In the genomic region with DNA sequence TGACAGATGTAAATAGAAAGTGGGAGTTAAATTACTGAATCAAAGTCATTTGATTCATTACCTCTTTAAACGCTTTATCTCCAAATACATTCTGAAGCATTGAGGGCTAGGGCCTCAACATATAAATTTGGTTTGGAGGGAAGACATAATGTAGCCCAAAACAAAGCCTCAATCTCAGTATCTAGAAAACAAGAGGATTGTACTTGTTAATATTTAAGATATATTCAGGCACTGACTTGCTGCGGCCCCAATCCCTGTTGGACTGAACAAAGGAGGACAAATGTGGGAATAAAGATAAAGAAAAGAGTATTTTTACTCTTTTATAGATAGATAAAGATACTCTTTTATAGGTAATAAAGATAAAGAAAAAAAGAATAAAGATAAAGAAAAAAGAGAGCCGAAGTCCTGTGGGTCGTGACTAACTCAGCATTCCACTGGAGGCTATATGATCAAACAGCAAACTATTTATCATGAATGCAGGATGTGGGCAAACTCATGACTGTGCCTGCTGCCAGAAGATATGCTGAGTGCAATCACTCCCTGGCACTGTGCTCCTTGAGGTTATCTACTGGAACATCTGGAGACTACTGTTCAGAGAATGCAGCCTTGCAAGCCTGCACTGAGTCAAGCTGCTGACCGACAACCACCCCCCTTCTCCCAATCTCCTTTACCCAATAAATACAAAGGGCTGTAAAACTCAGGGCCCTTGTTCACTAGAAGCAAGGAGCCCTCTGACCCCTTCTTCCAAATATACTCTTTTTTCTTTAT, we compare ENCODE assay signal across 13 cellular contexts. TPM values are rescaled to one million over a fixed set of nuclear protein-coding genes. Genes with fewer than 3 reads are reported as not detected.
DNase-seq lines count a peak whose midpoint lies in the region; ATAC-seq and TF ChIP-seq lines count a peak whose summit lies in the region.
"Had no signal": no experiment of that assay in that cellular context is flagged by ENCODE, and none has a peak within 500 bp of the region (broad histone marks: within the 10 kb centered on the region; RNA-seq: fewer than 3 reads in every experiment).

No MANE protein-coding gene starts in this region.

- CTCF ChIA-PET in activated CD4-positive, alpha-beta memory T cell treated with anti-CD3 and anti-CD28 coated beads, Interleukin-2, amount 10 ng/mL, durations not matched to agents 7 days and 5 days (lab: Charles Lee), result no interaction called here

- POLR2A ChIA-PET in activated CD4-positive, alpha-beta memory T cell treated with anti-CD3 and anti-CD28 coated beads, Interleukin-2, amount 10 ng/mL, durations not matched to agents 7 days and 5 days (lab: Charles Lee), result no interaction called here

- no peaks in the 10 kb centered on the region for H3K4me1 Mint-ChIP-seq in stimulated activated memory B cell treated with anti-CD40 and anti-IgM and Interleukin-4, amounts not matched to agents 10 μg/mL and 1 μg/mL and 100 μg/mL, for 72 hours
- no peaks in the 10 kb centered on the region for H3K4me1 Mint-ChIP-seq in activated CD4-positive, alpha-beta memory T cell treated with anti-CD3 and anti-CD28 coated beads, Interleukin-2, amount 10 ng/mL, durations not matched to agents 7 days and 5 days

- H3K4me3 Mint-ChIP-seq in stimulated activated memory B cell treated with anti-CD40 and anti-IgM and Interleukin-4, amounts not matched to agents 10 μg/mL and 1 μg/mL and 100 μg/mL, for 72 hours, result no peak overlapping the region
- no peak overlapping the region for H3K4me3 Mint-ChIP-seq in activated CD4-positive, alpha-beta memory T cell treated with anti-CD3 and anti-CD28 coated beads, Interleukin-2, amount 10 ng/mL, durations not matched to agents 7 days and 5 days

- H3K27me3 Mint-ChIP-seq in stimulated activated memory B cell treated with anti-CD40 and anti-IgM and Interleukin-4, amounts not matched to agents 10 μg/mL and 1 μg/mL and 100 μg/mL, for 72 hours, result peaks cover 33% of the 10 kb centered on the region
- H3K27me3 Mint-ChIP-seq in activated CD4-positive, alpha-beta memory T cell treated with anti-CD3 and anti-CD28 coated beads, Interleukin-2, amount 10 ng/mL, durations not matched to agents 7 days and 5 days, result peaks cover 10% of the 10 kb centered on the region

- H3K27ac Mint-ChIP-seq in stimulated activated memory B cell treated with anti-CD40 and anti-IgM and Interleukin-4, amounts not matched to agents 10 μg/mL and 1 μg/mL and 100 μg/mL, for 72 hours, result no peak overlapping the region
- H3K27ac Mint-ChIP-seq in activated CD4-positive, alpha-beta memory T cell treated with anti-CD3 and anti-CD28 coated beads, Interleukin-2, amount 10 ng/mL, durations not matched to agents 7 days and 5 days, result no peak overlapping the region

- DNase-seq in ELR (ENCODE audit: low read depth) (peak; percentile 97), RKO (ENCODE audit: low spot score) (peak; percentile 89), erythroblast (lab: John Stamatoyannopoulos, UW) (peak; percentile 77 to 92), renal cortical epithelial cell (ENCODE audit: low read depth) (peak; percentile 83)
- DNase-seq in activated naive CD4-positive, alpha-beta T cell (lab: John Stamatoyannopoulos, UW), result no peak
- no peak for DNase-seq in activated CD4-positive, alpha-beta memory T cell treated with anti-CD3 and anti-CD28 coated beads, Interleukin-2, amount 10 ng/mL, durations not matched to agents 7 days and 5 days
- DNase-seq: activated CD4-positive, alpha-beta T cell treated with anti-CD3 and anti-CD28 coated beads, Interleukin-2, amount 50 U/mL, for 48 hours; aorta; NCI-H1092; psoas muscle; stimulated activated CD8-positive, alpha-beta memory T cell treated with anti-CD3 and anti-CD28 coated beads, Interleukin-4, amount 100 ng/mL, for 48 hours had no signal

- no peak for ATAC-seq in stimulated activated memory B cell treated with anti-CD40 and anti-IgM and Interleukin-4, amounts not matched to agents 10 μg/mL and 1 μg/mL and 100 μg/mL, for 72 hours
- no peak for ATAC-seq in GM18520 (IDR thresholded peaks at IDR 0.05; ENCODE audit: unreplicated experiment)
- ATAC-seq: psoas muscle had no signal

- peaks cover 3% of the 10 kb centered on the region for H3K9me3 Mint-ChIP-seq in stimulated activated memory B cell treated with anti-CD40 and anti-IgM and Interleukin-4, amounts not matched to agents 10 μg/mL and 1 μg/mL and 100 μg/mL, for 72 hours
- H3K9me3 Mint-ChIP-seq in activated CD4-positive, alpha-beta memory T cell treated with anti-CD3 and anti-CD28 coated beads, Interleukin-2, amount 10 ng/mL, durations not matched to agents 7 days and 5 days, result no peaks in the 10 kb centered on the region

- no peaks in the 10 kb centered on the region for H3K36me3 Mint-ChIP-seq in stimulated activated memory B cell treated with anti-CD40 and anti-IgM and Interleukin-4, amounts not matched to agents 10 μg/mL and 1 μg/mL and 100 μg/mL, for 72 hours
- no peaks in the 10 kb centered on the region for H3K36me3 Mint-ChIP-seq in activated CD4-positive, alpha-beta memory T cell treated with anti-CD3 and anti-CD28 coated beads, Interleukin-2, amount 10 ng/mL, durations not matched to agents 7 days and 5 days (ENCODE audit: low read depth)

- no peak for TF ChIP-seq POLR2A in erythroblast (IDR thresholded peaks at IDR 0.05; ENCODE audit: low read length)

RNA-seq across cellular contexts. Expression of gene OR10V1, which starts 6.9 kb away (rescaled TPM):
- not detected in 2 replicates for total RNA-seq in renal cortical epithelial cell
- total RNA-seq in activated CD4-positive, alpha-beta memory T cell treated with anti-CD3 and anti-CD28 coated beads, Interleukin-2, amount 10 ng/mL, durations not matched to agents 7 days and 5 days, result not detected
- total RNA-seq: aorta, psoas muscle had no signal

RNA-seq across cellular contexts. Expression of gene PATL1, which starts 37.9 kb away (rescaled TPM):
- total RNA-seq in renal cortical epithelial cell, result 6.3 and 20.6 TPM in 2 replicates
- total RNA-seq in activated CD4-positive, alpha-beta memory T cell treated with anti-CD3 and anti-CD28 coated beads, Interleukin-2, amount 10 ng/mL, durations not matched to agents 7 days and 5 days, result 10 to 100 TPM; 56.4 to 56.8 TPM

RNA-seq across cellular contexts. Expression of gene STX3, which starts 48.5 kb away (rescaled TPM):
- total RNA-seq in renal cortical epithelial cell, result 58.0 and 91.6 TPM in 2 replicates
- total RNA-seq in activated CD4-positive, alpha-beta memory T cell treated with anti-CD3 and anti-CD28 coated beads, Interleukin-2, amount 10 ng/mL, durations not matched to agents 7 days and 5 days, result 10 to 100 TPM; 89.1 to 92.3 TPM

Comparison
In these comparisons a context has a peak if more than half of its experiments do, and no peak if none do; other contexts are left out.
1. DNase-seq: peak in ELR (single experiment), RKO (single experiment), erythroblast (2 of 2) and renal cortical epithelial cell (single experiment); none in activated naive CD4-positive, alpha-beta T cell (0 of 4) and activated CD4-positive, alpha-beta memory T cell treated with anti-CD3 and anti-CD28 coated beads, Interleukin-2, amount 10 ng/mL, durations not matched to agents 7 days and 5 days (single experiment).